Comparison of ENCODE assay signal across 8 cellular contexts in the genomic region with DNA sequence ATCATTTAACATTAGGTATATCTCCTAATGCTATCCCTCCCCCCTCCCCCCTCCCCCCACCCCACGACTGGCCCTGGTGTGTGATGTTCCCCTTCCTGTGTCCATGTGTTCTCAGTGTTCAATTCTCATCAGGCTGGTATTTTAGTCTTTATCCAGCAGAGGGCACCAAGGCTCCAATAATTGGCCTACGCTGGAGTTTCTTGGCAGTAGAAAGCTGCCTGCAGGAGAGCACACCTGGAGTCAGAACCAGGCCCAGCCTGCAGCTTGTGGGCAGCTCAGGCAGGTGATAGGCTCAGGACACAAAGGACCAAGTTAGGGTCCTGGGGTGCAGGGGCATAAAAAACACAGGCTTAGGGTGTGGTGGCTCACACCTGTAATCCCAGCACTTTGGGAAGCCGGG. TPM values are rescaled to one million over a fixed set of nuclear protein-coding genes. Genes with fewer than 3 reads are reported as not detected.
DNase-seq lines count a peak whose midpoint lies in the region; ATAC-seq and TF ChIP-seq lines count a peak whose summit lies in the region.
"Not testable (repeated sequence)": the region's sequence is repeated elsewhere in the genome, so short reads cannot be mapped to it uniquely, and the experiment has no call there.

No MANE protein-coding gene starts in this region.

- not testable (repeated sequence) for BruUV-seq in Calu3 (replicated peaks; lab: Mats Ljungman, UMichigan)

- not testable (repeated sequence) for H3K27ac ChIP-seq in foreskin keratinocyte

- H3K36me3 Mint-ChIP-seq in Calu3 (ENCODE audit: insufficient read depth, unreplicated experiment); T-helper 2 cell treated with Interferon-gamma antibody and Interleukin-4, amounts not matched to agents 5 μg/mL and 100 μg/mL, for 36 hours (ENCODE audit: low read depth); activated naive CD8-positive, alpha-beta T cell treated with anti-CD3 and anti-CD28 coated beads, Interleukin-2, amount 50 U/mL, for 24 hours (ENCODE audit: low read depth); stimulated activated naive B cell treated with anti-CD40 and anti-IgM and Interleukin-4, amounts not matched to agents 10 μg/mL and 1 μg/mL and 100 μg/mL, for 72 hours: not testable (repeated sequence)

- peaks cover 15% of the 10 kb centered on the region for H3K27me3 ChIP-seq in foreskin keratinocyte

- intact Hi-C loops in Calu3 (cut with micrococcal nuclease; ENCODE audit: unreplicated experiment): loop anchor here (1.0 to 2.0 kb wide), 4 partner anchors 65 to 312 kb away; no protein-coding TSS in a partner anchor

- H3K9me3 Mint-ChIP-seq in Calu3 (ENCODE audit: low read depth, unreplicated experiment); T-helper 2 cell treated with Interferon-gamma antibody and Interleukin-4, amounts not matched to agents 5 μg/mL and 100 μg/mL, for 36 hours; activated naive CD8-positive, alpha-beta T cell treated with anti-CD3 and anti-CD28 coated beads, Interleukin-2, amount 50 U/mL, for 24 hours; stimulated activated naive B cell treated with anti-CD40 and anti-IgM and Interleukin-4, amounts not matched to agents 10 μg/mL and 1 μg/mL and 100 μg/mL, for 72 hours: not testable (repeated sequence)

- peaks cover 37% of the 10 kb centered on the region for H3K27me3 Mint-ChIP-seq in Calu3 (ENCODE audit: unreplicated experiment)
- H3K27me3 Mint-ChIP-seq in T-helper 2 cell treated with Interferon-gamma antibody and Interleukin-4, amounts not matched to agents 5 μg/mL and 100 μg/mL, for 36 hours (ENCODE audit: low read depth); activated naive CD8-positive, alpha-beta T cell treated with anti-CD3 and anti-CD28 coated beads, Interleukin-2, amount 50 U/mL, for 24 hours: not testable (repeated sequence)
- H3K27me3 Mint-ChIP-seq in stimulated activated naive B cell treated with anti-CD40 and anti-IgM and Interleukin-4, amounts not matched to agents 10 μg/mL and 1 μg/mL and 100 μg/mL, for 72 hours: peaks cover 17 to 24% of the 10 kb centered on the region in 2 donors

- peak; percentile 71 for DNase-seq in Calu3
- peak; percentile 84 for DNase-seq in HPDE6-E6E7 (ENCODE audit: extremely low spot score)
- DNase-seq in NCI-H2227 (lab: John Stamatoyannopoulos, UW; ENCODE audit: unreplicated experiment): peak; percentile 87
- peak; percentile 36 for DNase-seq in T-helper 2 cell treated with Interferon-gamma antibody and Interleukin-4, amounts not matched to agents 5 μg/mL and 100 μg/mL, for 36 hours (ENCODE audit: low spot score)
- DNase-seq in activated naive CD8-positive, alpha-beta T cell treated with anti-CD3 and anti-CD28 coated beads, Interleukin-2, amount 50 U/mL, for 24 hours: peak; percentile 22
- peak; percentile 36 to 64 for DNase-seq in foreskin keratinocyte
- peak; percentile 58 for DNase-seq in mucosa of gallbladder (ENCODE audit: low spot score)
- peak; percentile 35 for DNase-seq in stimulated activated naive B cell treated with anti-CD40 and anti-IgM and Interleukin-4, amounts not matched to agents 10 μg/mL and 1 μg/mL and 100 μg/mL, for 72 hours

- TF ChIP-seq CTCF in Calu3 (IDR thresholded peaks at IDR 0.05; ENCODE audit: unreplicated experiment) (peak; percentile 56), foreskin keratinocyte (conservative IDR thresholded peaks at IDR 0.05) (peak; percentile 87)

- CTCF ChIA-PET in Calu3 (lab: Charles Lee): interaction anchor here (0.5 to 3.3 kb wide), 13 partner anchors 11 to 311 kb away, joined by 3 to 50 read pairs (median 5); no protein-coding TSS in a partner anchor

- H3K27ac Mint-ChIP-seq in Calu3 (ENCODE audit: unreplicated experiment); T-helper 2 cell treated with Interferon-gamma antibody and Interleukin-4, amounts not matched to agents 5 μg/mL and 100 μg/mL, for 36 hours; activated naive CD8-positive, alpha-beta T cell treated with anti-CD3 and anti-CD28 coated beads, Interleukin-2, amount 50 U/mL, for 24 hours; stimulated activated naive B cell treated with anti-CD40 and anti-IgM and Interleukin-4, amounts not matched to agents 10 μg/mL and 1 μg/mL and 100 μg/mL, for 72 hours: not testable (repeated sequence)

- peak; percentile 47 for ATAC-seq in activated naive CD8-positive, alpha-beta T cell treated with anti-CD3 and anti-CD28 coated beads, Interleukin-2, amount 50 U/mL, for 24 hours
- peak; percentile 76 for ATAC-seq in foreskin keratinocyte
- ATAC-seq in stimulated activated naive B cell treated with anti-CD40 and anti-IgM and Interleukin-4, amounts not matched to agents 10 μg/mL and 1 μg/mL and 100 μg/mL, for 72 hours (replicated peaks): peak; percentile 71 to 83

- H3K4me3 Mint-ChIP-seq in Calu3 (ENCODE audit: low read depth, unreplicated experiment); T-helper 2 cell treated with Interferon-gamma antibody and Interleukin-4, amounts not matched to agents 5 μg/mL and 100 μg/mL, for 36 hours; activated naive CD8-positive, alpha-beta T cell treated with anti-CD3 and anti-CD28 coated beads, Interleukin-2, amount 50 U/mL, for 24 hours; stimulated activated naive B cell treated with anti-CD40 and anti-IgM and Interleukin-4, amounts not matched to agents 10 μg/mL and 1 μg/mL and 100 μg/mL, for 72 hours: not testable (repeated sequence)

- H3K4me1 ChIP-seq in foreskin keratinocyte: not testable (repeated sequence)

- not testable (repeated sequence) for H3K4me1 Mint-ChIP-seq in Calu3 (ENCODE audit: low read depth, unreplicated experiment); T-helper 2 cell treated with Interferon-gamma antibody and Interleukin-4, amounts not matched to agents 5 μg/mL and 100 μg/mL, for 36 hours (ENCODE audit: low read depth); activated naive CD8-positive, alpha-beta T cell treated with anti-CD3 and anti-CD28 coated beads, Interleukin-2, amount 50 U/mL, for 24 hours; stimulated activated naive B cell treated with anti-CD40 and anti-IgM and Interleukin-4, amounts not matched to agents 10 μg/mL and 1 μg/mL and 100 μg/mL, for 72 hours

RNA-seq across cellular contexts. Expression of gene TSKU, which starts 49.2 kb away (rescaled TPM):
- total RNA-seq in Calu3 (2022) (49.0 and 56.1 TPM in 2 replicates), foreskin keratinocyte (41.4 and 43.3 TPM in 2 replicates), mucosa of gallbladder (35.8 TPM)
- polyA plus RNA-seq in foreskin keratinocyte: 39.5 and 40.8 TPM in 2 replicates

Comparison
In these comparisons a context has a peak if more than half of its experiments do, and no peak if none do; other contexts are left out.
1. DNase-seq: peak in every context shown above with its lines; median percentile 87 in NCI-H2227; 84 in HPDE6-E6E7; 71 in Calu3; 58 in mucosa of gallbladder; 50 in foreskin keratinocyte; 36 in T-helper 2 cell treated with Interferon-gamma antibody and Interleukin-4, amounts not matched to agents 5 μg/mL and 100 μg/mL, for 36 hours; 35 in stimulated activated naive B cell treated with anti-CD40 and anti-IgM and Interleukin-4, amounts not matched to agents 10 μg/mL and 1 μg/mL and 100 μg/mL, for 72 hours; 22 in activated naive CD8-positive, alpha-beta T cell treated with anti-CD3 and anti-CD28 coated beads, Interleukin-2, amount 50 U/mL, for 24 hours.